1 cellular context compared by ENCODE assay signal in genomic region chr6:118383924-118384323, GRCh38.
TF ChIP-seq lines count a peak whose summit lies in the region.

No MANE protein-coding gene starts in this region.

TF ChIP-seq in IMR-90, 13 proteins besides CTCF, POLR2A, EP300 and RAD21 (continued from another document):
- TF ChIP-seq, protein P1, sequence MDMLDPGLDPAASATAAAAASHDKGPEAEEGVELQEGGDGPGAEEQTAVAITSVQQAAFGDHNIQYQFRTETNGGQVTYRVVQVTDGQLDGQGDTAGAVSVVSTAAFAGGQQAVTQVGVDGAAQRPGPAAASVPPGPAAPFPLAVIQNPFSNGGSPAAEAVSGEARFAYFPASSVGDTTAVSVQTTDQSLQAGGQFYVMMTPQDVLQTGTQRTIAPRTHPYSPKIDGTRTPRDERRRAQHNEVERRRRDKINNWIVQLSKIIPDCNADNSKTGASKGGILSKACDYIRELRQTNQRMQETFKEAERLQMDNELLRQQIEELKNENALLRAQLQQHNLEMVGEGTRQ (IDR thresholded peaks at IDR 0.05; ENCODE audit: low read depth, low read length): no peak
- no peak for TF ChIP-seq FOS (IDR thresholded peaks at IDR 0.05; ENCODE audit: low read depth, low read length)
TF ChIP-seq in IMR-90: peak in this region for 0.
